In the genomic region with DNA sequence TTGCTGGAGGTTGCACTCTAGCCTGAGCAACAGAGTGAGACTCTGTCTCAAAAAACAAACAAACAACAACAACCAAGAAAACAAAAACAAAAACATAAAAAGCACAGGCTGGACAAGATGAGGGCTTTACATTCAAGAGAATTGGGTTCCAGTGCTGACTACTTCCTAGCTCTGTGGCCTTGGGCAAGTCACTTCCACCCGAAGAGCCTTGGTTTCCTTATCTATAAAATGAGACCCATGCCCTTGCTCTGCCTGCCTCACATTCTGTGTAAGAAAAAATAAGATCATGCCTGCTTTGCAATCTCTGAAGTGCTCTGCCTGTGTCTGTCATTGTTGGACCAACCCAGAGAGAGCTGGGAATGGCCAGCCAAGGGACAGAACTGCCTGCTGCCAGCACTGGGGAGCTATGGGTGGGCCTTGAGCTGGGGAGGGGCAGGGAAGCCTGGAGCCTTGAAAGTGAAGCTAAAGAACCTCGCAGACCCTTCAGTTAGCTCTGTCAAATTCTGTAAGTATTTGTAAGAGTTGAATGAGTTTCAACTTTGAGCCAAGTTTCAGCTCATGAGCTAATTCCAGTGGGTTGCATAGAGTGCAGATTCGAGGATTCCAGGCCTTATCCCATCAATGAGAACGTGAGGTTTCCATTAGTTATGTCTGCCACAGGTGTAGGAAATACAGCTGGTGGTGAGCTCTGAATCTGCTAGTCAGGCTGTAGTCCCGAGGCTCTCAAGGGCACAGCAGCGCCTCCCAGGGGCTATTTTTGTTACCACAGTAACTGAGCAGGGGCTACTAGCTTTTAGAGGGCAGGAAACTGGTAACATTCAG, we compare ENCODE assay signal across 9 cellular contexts.
DNase-seq lines count a peak whose midpoint lies in the region; ATAC-seq and TF ChIP-seq lines count a peak whose summit lies in the region.
"Had no signal": no experiment of that assay in that cellular context is flagged by ENCODE, and none has a peak within 500 bp of the region (broad histone marks: within the 10 kb centered on the region; RNA-seq: fewer than 3 reads in every experiment).

No MANE protein-coding gene starts in this region.

- TF ChIP-seq POLR2A in tibial nerve (IDR thresholded peaks at IDR 0.05): no peak

- intact Hi-C loops in CD14-positive monocyte (cut with micrococcal nuclease): no loop called here
- intact Hi-C loops in activated naive CD4-positive, alpha-beta T cell treated with anti-CD3 and anti-CD28 coated beads for 36 hours (cut with micrococcal nuclease): loop anchor here (1.0 kb wide), 1 partner anchor 196 kb away; no protein-coding TSS in a partner anchor

- H3K9me3 ChIP-seq in tibial nerve: peaks cover 0 to 15% (median 0%) of the 10 kb centered on the region in 4 donors

- no peaks in the 10 kb centered on the region for H3K36me3 Mint-ChIP-seq in CD14-positive monocyte
- no peaks in the 10 kb centered on the region for H3K36me3 Mint-ChIP-seq in activated naive CD4-positive, alpha-beta T cell treated with anti-CD3 and anti-CD28 coated beads for 36 hours (ENCODE audit: low read depth)

- peak; percentile 21 for TF ChIP-seq CTCF in CD14-positive monocyte (IDR thresholded peaks at IDR 0.05)
- peak; percentile 26 for TF ChIP-seq CTCF in GM13976 (IDR thresholded peaks at IDR 0.05; ENCODE audit: borderline replicate concordance, control extremely low read depth, extremely low read depth, insufficient read depth, missing control alignments)
- peak in 3 of 5 experiments; percentile 24 to 35 (median 25) for TF ChIP-seq CTCF in tibial nerve (IDR thresholded peaks at IDR 0.05)

- H3K4me3 Mint-ChIP-seq in CD14-positive monocyte: no peak overlapping the region
- no peak overlapping the region for H3K4me3 Mint-ChIP-seq in activated naive CD4-positive, alpha-beta T cell treated with anti-CD3 and anti-CD28 coated beads for 36 hours
- H3K4me3 Mint-ChIP-seq: nephron had no signal

- H3K27ac Mint-ChIP-seq in CD14-positive monocyte: no peak overlapping the region
- no peak overlapping the region for H3K27ac Mint-ChIP-seq in activated naive CD4-positive, alpha-beta T cell treated with anti-CD3 and anti-CD28 coated beads for 36 hours
- H3K27ac Mint-ChIP-seq: nephron had no signal

- no peak for TF ChIP-seq EP300 in tibial nerve (IDR thresholded peaks at IDR 0.05)

- H3K4me3 ChIP-seq in tibial nerve: no peak overlapping the region

- H3K27ac ChIP-seq in tibial nerve: peak overlapping the region in 2 of 4 donors; percentile 38 to 51

- H3K4me1 ChIP-seq in tibial nerve: peaks cover 0 to 7% (median 0%) of the 10 kb centered on the region in 4 donors

- in situ Hi-C loops in GM13976 (cut with MboI; ENCODE audit: low sequenced_read_pairs, unreplicated experiment): no loop called here

- H3K27me3 ChIP-seq in tibial nerve: peaks cover 0 to 22% of the 10 kb centered on the region in 2 donors

- DNase-seq in CD14-positive monocyte (ENCODE audit: low spot score): no peak
- DNase-seq in GM13976 (ENCODE audit: low spot score): peak; percentile 76
- DNase-seq in NCI-H748 treated with DMSO at 0.1 percent for 48 hours (lab: John Stamatoyannopoulos, UW): peak; percentile 22
- DNase-seq in activated naive CD4-positive, alpha-beta T cell treated with anti-CD3 and anti-CD28 coated beads for 36 hours: peak; percentile 76
- peak; percentile 47 for DNase-seq in iris pigment epithelial cell (ENCODE audit: low read depth)
- DNase-seq in tibial nerve (ENCODE audit: low spot score in 2 of 2): peak in 1 of 2 donors; percentile 7

- 27 to 30% methylated on average over 6 of the region's 6 CpGs for WGBS in tibial nerve, 2 donors

- no peaks in the 10 kb centered on the region for H3K36me3 ChIP-seq in tibial nerve

- no peaks in the 10 kb centered on the region for H3K4me1 Mint-ChIP-seq in CD14-positive monocyte
- H3K4me1 Mint-ChIP-seq in activated naive CD4-positive, alpha-beta T cell treated with anti-CD3 and anti-CD28 coated beads for 36 hours (ENCODE audit: low read depth): no peaks in the 10 kb centered on the region
- H3K4me1 Mint-ChIP-seq: nephron had no signal

- H3K9me3 Mint-ChIP-seq in CD14-positive monocyte: peaks cover 0 to 4% (median 0%) of the 10 kb centered on the region in 7 donors
- no peaks in the 10 kb centered on the region for H3K9me3 Mint-ChIP-seq in activated naive CD4-positive, alpha-beta T cell treated with anti-CD3 and anti-CD28 coated beads for 36 hours

- CTCF ChIA-PET in activated naive CD4-positive, alpha-beta T cell treated with anti-CD3 and anti-CD28 coated beads for 36 hours (lab: Charles Lee): interaction anchor here (0.5 to 2.9 kb wide), 13 partner anchors 10 to 225 kb away, joined by 3 to 17 read pairs (median 3); no protein-coding TSS in a partner anchor

- peaks cover 8 to 15% (median 14%) of the 10 kb centered on the region in 3 donors for H3K27me3 Mint-ChIP-seq in CD14-positive monocyte (ENCODE audit: low read depth in 3 of 3)
- H3K27me3 Mint-ChIP-seq in activated naive CD4-positive, alpha-beta T cell treated with anti-CD3 and anti-CD28 coated beads for 36 hours (ENCODE audit: low read depth): peaks cover 27% of the 10 kb centered on the region

- ATAC-seq in HG03196 (IDR thresholded peaks at IDR 0.05; ENCODE audit: unreplicated experiment) (no peak), GM19395 (IDR thresholded peaks at IDR 0.05; ENCODE audit: unreplicated experiment) (no peak)
